Comparison of ENCODE assay signal across 1 cellular context in genomic region chr6:166076625-166077024, GRCh38.
TF ChIP-seq lines count a peak whose summit lies in the region.

No MANE protein-coding gene starts in this region.

TF ChIP-seq in WTC11, 78 proteins besides CTCF, POLR2A, EP300 and RAD21:
- TF ChIP-seq MXD4 (CRISPR knock-in tag; IDR thresholded peaks at IDR 0.05; ENCODE audit: borderline replicate concordance): no peak
- TF ChIP-seq SMAD3 (CRISPR knock-in tag; IDR thresholded peaks at IDR 0.05; ENCODE audit: borderline replicate concordance): no peak
- TF ChIP-seq ZNF219 (CRISPR knock-in tag; IDR thresholded peaks at IDR 0.05; ENCODE audit: borderline replicate concordance): no peak
- TF ChIP-seq E2F5 (CRISPR knock-in tag; IDR thresholded peaks at IDR 0.05): no peak
- no peak for TF ChIP-seq JUN (CRISPR knock-in tag; IDR thresholded peaks at IDR 0.05)
- TF ChIP-seq USF2 (CRISPR knock-in tag; IDR thresholded peaks at IDR 0.05): no peak
- no peak for TF ChIP-seq GABPB1 (CRISPR knock-in tag; IDR thresholded peaks at IDR 0.05)
- no peak for TF ChIP-seq TP53 (CRISPR knock-in tag; IDR thresholded peaks at IDR 0.05)
- no peak for TF ChIP-seq NFYB (CRISPR knock-in tag; conservative IDR thresholded peaks at IDR 0.05; ENCODE audit: low read depth)
- no peak for TF ChIP-seq ATF2 (CRISPR knock-in tag; IDR thresholded peaks at IDR 0.05; ENCODE audit: borderline replicate concordance, low read depth)
- TF ChIP-seq FOXP1 (CRISPR knock-in tag; IDR thresholded peaks at IDR 0.05; ENCODE audit: borderline replicate concordance): no peak
- TF ChIP-seq, protein P1, sequence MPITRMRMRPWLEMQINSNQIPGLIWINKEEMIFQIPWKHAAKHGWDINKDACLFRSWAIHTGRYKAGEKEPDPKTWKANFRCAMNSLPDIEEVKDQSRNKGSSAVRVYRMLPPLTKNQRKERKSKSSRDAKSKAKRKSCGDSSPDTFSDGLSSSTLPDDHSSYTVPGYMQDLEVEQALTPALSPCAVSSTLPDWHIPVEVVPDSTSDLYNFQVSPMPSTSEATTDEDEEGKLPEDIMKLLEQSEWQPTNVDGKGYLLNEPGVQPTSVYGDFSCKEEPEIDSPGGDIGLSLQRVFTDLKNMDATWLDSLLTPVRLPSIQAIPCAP (CRISPR knock-in tag; IDR thresholded peaks at IDR 0.05): no peak
- no peak for TF ChIP-seq NR3C1 (CRISPR knock-in tag; conservative IDR thresholded peaks at IDR 0.05; ENCODE audit: low read depth)
- TF ChIP-seq ETV6 (CRISPR knock-in tag; IDR thresholded peaks at IDR 0.05): no peak
- no peak for TF ChIP-seq PREB (CRISPR knock-in tag; IDR thresholded peaks at IDR 0.05; ENCODE audit: borderline replicate concordance)
- TF ChIP-seq, protein P2, sequence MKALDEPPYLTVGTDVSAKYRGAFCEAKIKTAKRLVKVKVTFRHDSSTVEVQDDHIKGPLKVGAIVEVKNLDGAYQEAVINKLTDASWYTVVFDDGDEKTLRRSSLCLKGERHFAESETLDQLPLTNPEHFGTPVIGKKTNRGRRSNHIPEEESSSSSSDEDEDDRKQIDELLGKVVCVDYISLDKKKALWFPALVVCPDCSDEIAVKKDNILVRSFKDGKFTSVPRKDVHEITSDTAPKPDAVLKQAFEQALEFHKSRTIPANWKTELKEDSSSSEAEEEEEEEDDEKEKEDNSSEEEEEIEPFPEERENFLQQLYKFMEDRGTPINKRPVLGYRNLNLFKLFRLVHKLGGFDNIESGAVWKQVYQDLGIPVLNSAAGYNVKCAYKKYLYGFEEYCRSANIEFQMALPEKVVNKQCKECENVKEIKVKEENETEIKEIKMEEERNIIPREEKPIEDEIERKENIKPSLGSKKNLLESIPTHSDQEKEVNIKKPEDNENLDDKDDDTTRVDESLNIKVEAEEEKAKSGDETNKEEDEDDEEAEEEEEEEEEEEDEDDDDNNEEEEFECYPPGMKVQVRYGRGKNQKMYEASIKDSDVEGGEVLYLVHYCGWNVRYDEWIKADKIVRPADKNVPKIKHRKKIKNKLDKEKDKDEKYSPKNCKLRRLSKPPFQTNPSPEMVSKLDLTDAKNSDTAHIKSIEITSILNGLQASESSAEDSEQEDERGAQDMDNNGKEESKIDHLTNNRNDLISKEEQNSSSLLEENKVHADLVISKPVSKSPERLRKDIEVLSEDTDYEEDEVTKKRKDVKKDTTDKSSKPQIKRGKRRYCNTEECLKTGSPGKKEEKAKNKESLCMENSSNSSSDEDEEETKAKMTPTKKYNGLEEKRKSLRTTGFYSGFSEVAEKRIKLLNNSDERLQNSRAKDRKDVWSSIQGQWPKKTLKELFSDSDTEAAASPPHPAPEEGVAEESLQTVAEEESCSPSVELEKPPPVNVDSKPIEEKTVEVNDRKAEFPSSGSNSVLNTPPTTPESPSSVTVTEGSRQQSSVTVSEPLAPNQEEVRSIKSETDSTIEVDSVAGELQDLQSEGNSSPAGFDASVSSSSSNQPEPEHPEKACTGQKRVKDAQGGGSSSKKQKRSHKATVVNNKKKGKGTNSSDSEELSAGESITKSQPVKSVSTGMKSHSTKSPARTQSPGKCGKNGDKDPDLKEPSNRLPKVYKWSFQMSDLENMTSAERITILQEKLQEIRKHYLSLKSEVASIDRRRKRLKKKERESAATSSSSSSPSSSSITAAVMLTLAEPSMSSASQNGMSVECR (CRISPR knock-in tag; IDR thresholded peaks at IDR 0.05; ENCODE audit: borderline replicate concordance): no peak
